Comparison of ENCODE assay signal across 12 cellular contexts in genomic region chr19:47310819-47311218, GRCh38. TPM values are rescaled to one million over a fixed set of nuclear protein-coding genes. Genes with fewer than 3 reads are reported as not detected.
A peak's percentile ranks its signal among the peaks of the same experiment; 100 is the strongest.
DNase-seq lines count a peak whose midpoint lies in the region; ATAC-seq and TF ChIP-seq lines count a peak whose summit lies in the region.
"Had no signal": no experiment of that assay in that cellular context is flagged by ENCODE, and none has a peak within 500 bp of the region (broad histone marks: within the 10 kb centered on the region; RNA-seq: fewer than 3 reads in every experiment).

No MANE protein-coding gene starts in this region.

- ATAC-seq in RWPE2 (ENCODE audit: low read depth) (peak; percentile 58), left ventricle myocardium superior (peak; percentile 49), HG02884 (IDR thresholded peaks at IDR 0.05; ENCODE audit: unreplicated experiment) (no peak)
- ATAC-seq: stimulated activated naive CD8-positive, alpha-beta T cell treated with anti-CD3 and anti-CD28 coated beads, Interleukin-15, Interleukin-2, amounts not matched to agents 100 U/mL and 50 U/mL, for 24 hours had no signal

- no peaks in the 10 kb centered on the region for H3K9me3 Mint-ChIP-seq in activated CD4-positive, alpha-beta T cell treated with anti-CD3 and anti-CD28 coated beads, Interleukin-2, amount 10 ng/mL, durations not matched to agents 7 days and 5 days

- POLR2A ChIA-PET in activated CD4-positive, alpha-beta T cell treated with anti-CD3 and anti-CD28 coated beads, Interleukin-2, amount 10 ng/mL, durations not matched to agents 7 days and 5 days (lab: Charles Lee) = no interaction called here

- DNase-seq in Ammon's horn (ENCODE audit: low spot score) (peak; percentile 31), LHCN-M2 (ENCODE audit: low read depth) (peak; percentile 13), RWPE2 (ENCODE audit: low spot score) (peak; percentile 83), left ventricle myocardium superior (peak; percentile 74)
- DNase-seq in activated CD4-positive, alpha-beta T cell treated with anti-CD3 and anti-CD28 coated beads for 4 hours = no peak
- no peak for DNase-seq in activated CD4-positive, alpha-beta T cell treated with anti-CD3 and anti-CD28 coated beads, Interleukin-2, amount 10 ng/mL, durations not matched to agents 7 days and 5 days
- no peak for DNase-seq in stimulated activated CD4-positive, alpha-beta T cell treated with anti-CD3 and anti-CD28 coated beads, Interleukin-1b, Interleukin-23, amount 100 ng/mL, for 48 hours
- DNase-seq: activated gamma-delta T cell; CD4-positive, CD25-positive, alpha-beta regulatory T cell; stimulated activated naive CD8-positive, alpha-beta T cell treated with anti-CD3 and anti-CD28 coated beads, Interleukin-15, Interleukin-2, amounts not matched to agents 100 U/mL and 50 U/mL, for 24 hours had no signal

- no peak for TF ChIP-seq CTCF in RWPE2 (IDR thresholded peaks at IDR 0.05; ENCODE audit: poor library complexity, severe bottlenecking)

- H3K4me3 Mint-ChIP-seq in activated CD4-positive, alpha-beta T cell treated with anti-CD3 and anti-CD28 coated beads, Interleukin-2, amount 10 ng/mL, durations not matched to agents 7 days and 5 days = no peak overlapping the region
- H3K4me3 Mint-ChIP-seq: CD4-positive, CD25-positive, alpha-beta regulatory T cell had no signal

- H3K4me1 Mint-ChIP-seq in activated CD4-positive, alpha-beta T cell treated with anti-CD3 and anti-CD28 coated beads, Interleukin-2, amount 10 ng/mL, durations not matched to agents 7 days and 5 days = no peaks in the 10 kb centered on the region
- H3K4me1 Mint-ChIP-seq: CD4-positive, CD25-positive, alpha-beta regulatory T cell had no signal

- H3K27ac Mint-ChIP-seq in activated CD4-positive, alpha-beta T cell treated with anti-CD3 and anti-CD28 coated beads, Interleukin-2, amount 10 ng/mL, durations not matched to agents 7 days and 5 days = no peak overlapping the region
- H3K27ac Mint-ChIP-seq: CD4-positive, CD25-positive, alpha-beta regulatory T cell had no signal

- H3K27me3 Mint-ChIP-seq in activated CD4-positive, alpha-beta T cell treated with anti-CD3 and anti-CD28 coated beads, Interleukin-2, amount 10 ng/mL, durations not matched to agents 7 days and 5 days = peaks cover 12% of the 10 kb centered on the region

- H3K9me3 ChIP-seq in RWPE2 (ENCODE audit: severe bottlenecking) = no peaks in the 10 kb centered on the region

- no peaks in the 10 kb centered on the region for H3K36me3 ChIP-seq in RWPE2 (ENCODE audit: low read depth)

- H3K36me3 Mint-ChIP-seq in activated CD4-positive, alpha-beta T cell treated with anti-CD3 and anti-CD28 coated beads, Interleukin-2, amount 10 ng/mL, durations not matched to agents 7 days and 5 days (ENCODE audit: low read depth) = no peaks in the 10 kb centered on the region
- H3K36me3 Mint-ChIP-seq: CD4-positive, CD25-positive, alpha-beta regulatory T cell had no signal

- no peaks in the 10 kb centered on the region for H3K27me3 ChIP-seq in RWPE2 (ENCODE audit: insufficient read depth, poor library complexity, severe bottlenecking)

- intact Hi-C loops in left ventricle myocardium superior (cut with micrococcal nuclease) = no loop called here

- H3K4me1 ChIP-seq in RWPE2 (ENCODE audit: insufficient read depth, poor library complexity, severe bottlenecking) = peaks cover 12% of the 10 kb centered on the region

- no peak overlapping the region for H3K4me3 ChIP-seq in RWPE2 (ENCODE audit: severe bottlenecking)
- H3K4me3 ChIP-seq: smooth muscle cell had no signal

- peak overlapping the region; percentile 7 for H3K27ac ChIP-seq in RWPE2 (ENCODE audit: poor library complexity, severe bottlenecking)

- CTCF ChIA-PET in activated CD4-positive, alpha-beta T cell treated with anti-CD3 and anti-CD28 coated beads, Interleukin-2, amount 10 ng/mL, durations not matched to agents 7 days and 5 days (lab: Charles Lee) = no interaction called here

RNA-seq across cellular contexts. Expression of gene C5AR1, which starts 1.2 kb away (rescaled TPM):
- total RNA-seq in LHCN-M2 (2014; rRNA removed) (not detected in 2 replicates), left ventricle myocardium superior (5.3 TPM)
- 0.07 TPM for polyA plus RNA-seq in LHCN-M2 (2012)
- total RNA-seq in activated CD4-positive, alpha-beta T cell treated with anti-CD3 and anti-CD28 coated beads, Interleukin-2, amount 10 ng/mL, durations not matched to agents 7 days and 5 days = 1 to 10 TPM; 1.0 to 1.2 TPM

RNA-seq across cellular contexts. Expression of gene C5AR2, which starts 21.2 kb away (rescaled TPM):
- total RNA-seq in LHCN-M2 (2014; rRNA removed) (not detected in 2 replicates), left ventricle myocardium superior (0.42 TPM)
- 0.02 TPM for polyA plus RNA-seq in LHCN-M2 (2012)
- under 1 TPM; 0.25 to 0.37 TPM for total RNA-seq in activated CD4-positive, alpha-beta T cell treated with anti-CD3 and anti-CD28 coated beads, Interleukin-2, amount 10 ng/mL, durations not matched to agents 7 days and 5 days
- polyA plus RNA-seq: smooth muscle cell had no signal

RNA-seq across cellular contexts. Expression of gene INAFM1, which starts 36.1 kb away (rescaled TPM):
- 0.51 and 0.80 TPM in 2 replicates for total RNA-seq in LHCN-M2 (2014; rRNA removed)
- 7.5 TPM for polyA plus RNA-seq in LHCN-M2 (2012)
- total RNA-seq in left ventricle myocardium superior = 12.7 TPM
- 10 to 100 TPM; 12.8 to 14.9 TPM for total RNA-seq in activated CD4-positive, alpha-beta T cell treated with anti-CD3 and anti-CD28 coated beads, Interleukin-2, amount 10 ng/mL, durations not matched to agents 7 days and 5 days

RNA-seq across cellular contexts. Expression of gene DHX34, which starts 38.3 kb away (rescaled TPM):
- total RNA-seq in LHCN-M2 (2014; rRNA removed) (15.7 and 19.4 TPM in 2 replicates), left ventricle myocardium superior (7.3 TPM)
- 8.0 TPM for polyA plus RNA-seq in LHCN-M2 (2012)
- 10 to 100 TPM; 13.0 TPM for total RNA-seq in activated CD4-positive, alpha-beta T cell treated with anti-CD3 and anti-CD28 coated beads, Interleukin-2, amount 10 ng/mL, durations not matched to agents 7 days and 5 days

RNA-seq across cellular contexts. Expression of gene CCDC9, which starts 54.5 kb away (rescaled TPM):
- 4.9 and 16.2 TPM in 2 replicates for total RNA-seq in LHCN-M2 (2014; rRNA removed)
- polyA plus RNA-seq in LHCN-M2 (2012) = 18.9 TPM
- 19.2 TPM for total RNA-seq in left ventricle myocardium superior
- total RNA-seq in activated CD4-positive, alpha-beta T cell treated with anti-CD3 and anti-CD28 coated beads, Interleukin-2, amount 10 ng/mL, durations not matched to agents 7 days and 5 days = 10 to 100 TPM; 20.4 to 24.1 TPM

Comparison
In these comparisons a context has a peak if more than half of its experiments do, and no peak if none do; other contexts are left out.
1. DNase-seq: peak in Ammon's horn (single experiment), LHCN-M2 (single experiment), RWPE2 (single experiment) and left ventricle myocardium superior (single experiment); none in activated CD4-positive, alpha-beta T cell treated with anti-CD3 and anti-CD28 coated beads for 4 hours (0 of 2), activated CD4-positive, alpha-beta T cell treated with anti-CD3 and anti-CD28 coated beads, Interleukin-2, amount 10 ng/mL, durations not matched to agents 7 days and 5 days (single experiment) and stimulated activated CD4-positive, alpha-beta T cell treated with anti-CD3 and anti-CD28 coated beads, Interleukin-1b, Interleukin-23, amount 100 ng/mL, for 48 hours (single experiment).